ENCODE assay signal across 25 cellular contexts in the genomic region with DNA sequence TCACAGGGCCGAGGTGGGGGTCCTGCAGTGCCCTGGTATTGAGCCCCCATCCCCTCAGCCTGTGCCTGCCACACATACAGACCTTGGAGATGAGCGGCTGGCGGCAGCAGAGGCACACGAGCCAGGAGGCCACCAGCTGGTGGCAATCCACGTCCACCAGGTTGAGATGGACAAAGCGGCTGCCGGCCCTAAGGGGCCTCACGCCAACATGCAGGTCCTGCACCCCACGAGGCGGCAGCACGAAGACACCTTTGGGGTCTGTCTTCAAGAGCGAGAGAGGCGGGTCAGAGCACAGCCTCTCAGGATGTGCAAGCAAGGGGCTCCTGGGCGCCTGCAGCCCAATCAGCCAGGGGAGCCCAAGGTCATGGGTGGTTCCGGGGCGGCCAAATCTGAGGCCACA.
"Had no signal": no experiment of that assay in that cellular context is flagged by ENCODE, and none has a peak within 500 bp of the region (broad histone marks: within the 10 kb centered on the region; RNA-seq: fewer than 3 reads in every experiment).

No MANE protein-coding gene starts in this region.

- H3K4me3 ChIP-seq: colonic mucosa, coronary artery, dorsolateral prefrontal cortex, esophagus muscularis mucosa, esophagus squamous epithelium, gastrocnemius medialis, gastroesophageal sphincter, heart left ventricle, heart right ventricle had no signal

- H3K36me3 ChIP-seq: colonic mucosa, gastrocnemius medialis had no signal

- H3K4me1 Mint-ChIP-seq: endodermal cell had no signal

- H3K9me3 ChIP-seq: colonic mucosa, esophagus muscularis mucosa, esophagus squamous epithelium, gastrocnemius medialis, gastroesophageal sphincter, heart left ventricle, heart right ventricle had no signal

- H3K27me3 Mint-ChIP-seq: dendritic cell treated with granulocyte-macrophage colony-stimulating factor and Interleukin-4, amounts not matched to agents 40 ng/mL and 50 ng/mL, for 4 days; effector memory CD8-positive, alpha-beta T cell had no signal

- H3K4me3 Mint-ChIP-seq: dendritic cell treated with granulocyte-macrophage colony-stimulating factor and Interleukin-4, amounts not matched to agents 40 ng/mL and 50 ng/mL, for 4 days; effector memory CD8-positive, alpha-beta T cell; endodermal cell had no signal

- H3K27me3 ChIP-seq: colonic mucosa, dorsolateral prefrontal cortex, esophagus muscularis mucosa, esophagus squamous epithelium, foreskin keratinocyte, gastrocnemius medialis, gastroesophageal sphincter, heart left ventricle, heart right ventricle had no signal

- ATAC-seq: effector memory CD8-positive, alpha-beta T cell; esophagus mucosa; foreskin keratinocyte; gastrocnemius medialis; gastroesophageal sphincter; heart left ventricle had no signal

- H3K4me1 ChIP-seq: colonic mucosa, esophagus muscularis mucosa, esophagus squamous epithelium, foreskin keratinocyte, gastrocnemius medialis, gastroesophageal sphincter, heart left ventricle, heart right ventricle had no signal

- H3K27ac ChIP-seq: colonic mucosa, coronary artery, dorsolateral prefrontal cortex, epithelial cell of prostate, esophagus muscularis mucosa, esophagus squamous epithelium, foreskin keratinocyte, gastrocnemius medialis, gastroesophageal sphincter, heart left ventricle, heart right ventricle had no signal

- H3K27ac Mint-ChIP-seq: dendritic cell treated with granulocyte-macrophage colony-stimulating factor and Interleukin-4, amounts not matched to agents 40 ng/mL and 50 ng/mL, for 4 days; effector memory CD8-positive, alpha-beta T cell had no signal

- DNase-seq: colonic mucosa; cortex of kidney; dermis blood vessel endothelial cell; dorsolateral prefrontal cortex; effector CD4-positive, alpha-beta T cell; effector CD8-positive, alpha-beta T cell; effector memory CD4-positive, alpha-beta T cell; effector memory CD8-positive, alpha-beta T cell; endodermal cell; erythroblast; esophagus squamous epithelium; foreskin fibroblast; foreskin keratinocyte; foreskin melanocyte; gastrocnemius medialis; glutamatergic neuron; head of caudate nucleus; heart left ventricle; heart right ventricle had no signal
